In genomic region chr19:45311640-45312039, GRCh38 we compare ENCODE assay signal across 18 cellular contexts. TPM values are rescaled to one million over a fixed set of nuclear protein-coding genes. Genes with fewer than 3 reads are reported as not detected.
A peak's percentile ranks its signal among the peaks of the same experiment; 100 is the strongest.
DNase-seq lines count a peak whose midpoint lies in the region; ATAC-seq, FAIRE-seq and TF ChIP-seq lines count a peak whose summit lies in the region.
"Had no signal": no experiment of that assay in that cellular context is flagged by ENCODE, and none has a peak within 500 bp of the region (broad histone marks: within the 10 kb centered on the region; RNA-seq: fewer than 3 reads in every experiment).

No MANE protein-coding gene starts in this region.

- H3K23ac ChIP-seq in H1 (ENCODE audit: insufficient read length): no peak overlapping the region

- no peak overlapping the region for H2BK5ac ChIP-seq in H1 (ENCODE audit: low read depth, low read length)

- no peak overlapping the region for H2BK120ac ChIP-seq in H1 (replicated peaks; ENCODE audit: low read depth, low read length)

- H3K36me3 ChIP-seq in H1 (ENCODE audit: control insufficient read depth in 2 of 4, insufficient read depth in 4 of 4, low read length in 3 of 4) (no peaks in the 10 kb centered on the region), lower lobe of right lung (no peaks in the 10 kb centered on the region), Karpas-422 (ENCODE audit: insufficient read depth, low read length) (no peaks in the 10 kb centered on the region)

- TF ChIP-seq EP300 in H1 (IDR thresholded peaks at IDR 0.05; ENCODE audit: borderline replicate concordance in 1 of 2, low read depth in 2 of 2, low read length in 2 of 2): no peak

- H3K4me1 ChIP-seq in H1 (replicated peaks in 1 of 4; ENCODE audit: control insufficient read depth in 3 of 4, insufficient read depth in 4 of 4, low read length in 3 of 4) (no peaks in the 10 kb centered on the region; a peak in 1 of 7 replicates), lower lobe of right lung (no peaks in the 10 kb centered on the region), Karpas-422 (ENCODE audit: low read length) (no peaks in the 10 kb centered on the region)

- intact Hi-C loops in lower lobe of right lung (cut with DNase I): no loop called here

- H2BK12ac ChIP-seq in H1 (ENCODE audit: low read depth, low read length): 0 out of 2 replicates have a peak overlapping the region, but pooled peaks have one; percentile 27

- peaks cover 0 to 17% (median 4%) of the 10 kb centered on the region in 4 experiments; a peak in 5 of 7 replicates for H3K27me3 ChIP-seq in H1 (replicated peaks in 1 of 4; ENCODE audit: control insufficient read depth in 3 of 4, extremely low read depth in 1 of 4, insufficient read depth in 3 of 4, low read length in 3 of 4)
- peaks cover 8% of the 10 kb centered on the region for H3K27me3 ChIP-seq in lower lobe of right lung (ENCODE audit: low read depth)
- no peaks in the 10 kb centered on the region for H3K27me3 ChIP-seq in Karpas-422 (ENCODE audit: low read length)

- TF ChIP-seq CTCF in H1 (IDR thresholded peaks at IDR 0.05; ENCODE audit: control extremely low read depth in 1 of 3, insufficient read depth in 1 of 3, low read depth in 1 of 3, low read length in 3 of 3) (no peak), lower lobe of right lung (IDR thresholded peaks at IDR 0.05) (no peak)

- H3K27ac ChIP-seq in H1 (ENCODE audit: low read depth, low read length) (no peak overlapping the region), lower lobe of right lung (no peak overlapping the region), Karpas-422 (ENCODE audit: low read length) (no peak overlapping the region)

- 76% methylated on average over 8 of the region's 17 CpGs; no CpG with 5 or more reads in 1 of the 2 experiments for WGBS in H1 (ENCODE audit: extremely low coverage in 1 of 2, insufficient coverage in 1 of 2, insufficient read length in 1 of 2, insufficient replicate concordance in 2 of 2, low coverage in 1 of 2, low lambda C conversion rate in 2 of 2, missing lambda C conversion rate in 1 of 2), 2 experiments

- H3K56ac ChIP-seq in H1 (replicated peaks; ENCODE audit: insufficient read length, low read depth, low read length): no peak overlapping the region

- FAIRE-seq in H1 (lab: Jason Lieb, UNC): no peak
- FAIRE-seq: endometrium, GM12891, keratinocyte had no signal

- no peak overlapping the region for H2AK5ac ChIP-seq in H1 (ENCODE audit: low read depth, low read length)

- CTCF ChIA-PET in H1 (lab: Charles Lee; ENCODE audit: partially characterized antibody): interaction anchor here (2.0 kb wide), 1 partner anchor 26 kb away, joined by 10 read pairs; no protein-coding TSS in a partner anchor

- no peak overlapping the region for H3K14ac ChIP-seq in H1 (ENCODE audit: insufficient read length)

- H3K4me2 ChIP-seq in H1 (ENCODE audit: insufficient read depth in 1 of 2, low read depth in 2 of 2, low read length in 2 of 2) (no peak overlapping the region), Karpas-422 (ENCODE audit: low read depth, low read length, poor library complexity, severe bottlenecking) (no peak overlapping the region)

- TF ChIP-seq RAD21 in H1 (IDR thresholded peaks at IDR 0.05 in 1 of 2, conservative IDR thresholded peaks at IDR 0.05 in 1 of 2; ENCODE audit: low read depth in 2 of 2, low read length in 2 of 2): no peak

- no peaks in the 10 kb centered on the region for H3K79me1 ChIP-seq in H1 (ENCODE audit: low read depth, low read length)

- DNase-seq in CMK (ENCODE audit: low read depth) (peak; percentile 83), MV-4-11 (lab: John Stamatoyannopoulos, UW) (peak; percentile 77), H1 (ENCODE audit: low read depth in 1 of 2, low spot score in 2 of 2) (no peak), lower lobe of right lung (peak; percentile 51), Karpas-422 (no peak), NCI-H2081 (lab: John Stamatoyannopoulos, UW) (no peak)
- DNase-seq: activated CD4-positive, alpha-beta T cell treated with anti-CD3 and anti-CD28 coated beads for 4 hours; activated T-cell treated with anti-CD3 and anti-CD28 coated beads for 4 hours; central memory CD4-positive, alpha-beta T cell had no signal

- H3K4ac ChIP-seq in H1 (replicated peaks; ENCODE audit: insufficient read length, low read depth, low read length): no peak overlapping the region

- no peak overlapping the region for H2BK15ac ChIP-seq in H1 (ENCODE audit: low read length)

- no peaks in the 10 kb centered on the region for H3K9me2 ChIP-seq in Karpas-422 (replicated peaks; ENCODE audit: insufficient read depth, low read length)

- peaks cover 3% of the 10 kb centered on the region; the same call in 1 of the 2 replicates for H3K23me2 ChIP-seq in H1 (ENCODE audit: low read depth, low read length)

- H2AFZ ChIP-seq in H1 (ENCODE audit: low read length) (no peak overlapping the region; the same call in 1 of the 2 replicates), Karpas-422 (ENCODE audit: low read length) (no peak overlapping the region)

- no peak overlapping the region for H3K18ac ChIP-seq in H1 (ENCODE audit: extremely low read depth, low read length)

- no peaks in the 10 kb centered on the region for H3K9me3 ChIP-seq in H1 (ENCODE audit: insufficient read depth in 2 of 2, low read depth in 1 of 2, low read length in 1 of 2)
- H3K9me3 ChIP-seq in lower lobe of right lung: no peaks in the 10 kb centered on the region
- no peaks in the 10 kb centered on the region for H3K9me3 ChIP-seq in Karpas-422 (ENCODE audit: low read length)

- no peak overlapping the region for H2BK20ac ChIP-seq in H1 (ENCODE audit: low read length)

- no peaks in the 10 kb centered on the region for H4K20me1 ChIP-seq in H1 (replicated peaks in 1 of 2; ENCODE audit: control insufficient read depth in 1 of 2, insufficient read depth in 2 of 2, low read length in 2 of 2)
- H4K20me1 ChIP-seq in Karpas-422 (ENCODE audit: insufficient read depth, low read depth, low read length): no peaks in the 10 kb centered on the region

- ATAC-seq in lower lobe of right lung: peak; percentile 24 to 29
- no peak for ATAC-seq in HG03565 (IDR thresholded peaks at IDR 0.05; ENCODE audit: unreplicated experiment)
- no peak for ATAC-seq in GM21737 (IDR thresholded peaks at IDR 0.05; ENCODE audit: unreplicated experiment)

- no peak overlapping the region for H4K91ac ChIP-seq in H1 (replicated peaks; ENCODE audit: insufficient read length, low read length)

- POLR2A ChIA-PET in H1 (lab: Charles Lee; ENCODE audit: partially characterized antibody): no interaction called here

- no peak for TF ChIP-seq POLR2A in H1 (IDR thresholded peaks at IDR 0.05; ENCODE audit: control extremely low read depth in 1 of 2, low read depth in 2 of 2, low read length in 2 of 2)

- H4K8ac ChIP-seq in H1 (ENCODE audit: extremely low read depth, insufficient read depth, low read length): peak overlapping the region; percentile 25; the same call in 1 of the 2 replicates

- H3K79me2 ChIP-seq in H1 (ENCODE audit: control insufficient read depth in 1 of 2, insufficient read depth in 2 of 2, low read length in 2 of 2) (no peaks in the 10 kb centered on the region), Karpas-422 (ENCODE audit: low read length) (no peaks in the 10 kb centered on the region)

- H3K4me3 ChIP-seq in H1 (ENCODE audit: extremely low read depth in 1 of 4, insufficient read depth in 2 of 4, low read depth in 3 of 4, low read length in 4 of 4): no peak overlapping the region
- no peak overlapping the region for H3K4me3 ChIP-seq in lower lobe of right lung
- no peak overlapping the region for H3K4me3 ChIP-seq in Karpas-422 (ENCODE audit: low read length)

- H3K9ac ChIP-seq in H1 (replicated peaks in 1 of 4; ENCODE audit: extremely low read depth in 1 of 4, low read depth in 3 of 4, low read length in 3 of 4) (no peak overlapping the region), Karpas-422 (ENCODE audit: low read length) (no peak overlapping the region)

- H4K5ac ChIP-seq in H1 (ENCODE audit: insufficient read length, low read depth, low read length): no peak overlapping the region

TF ChIP-seq in H1, 55 proteins besides CTCF, POLR2A, EP300 and RAD21 (continues in another document):
- no peak for TF ChIP-seq YY1 (IDR thresholded peaks at IDR 0.05; ENCODE audit: low read depth, low read length)

RNA-seq across cellular contexts. Expression of gene CKM, which starts 11.0 kb away (rescaled TPM):
- not detected in 2 replicates for total RNA-seq in H1 (2021; fragmentation: NEBNext Ultra II Directional; extraction: Animal tissue kit (Norgen Biotek cat#: 25700))
- polyA plus RNA-seq in H1 (2011; rRNA removed): 0.08 and 0.09 TPM in 2 replicates
- 0.09 TPM for polyA plus RNA-seq in H1 (2011; cell fraction: cytosol; rRNA removed)
- polyA plus RNA-seq in H1 (2011; cell fraction: nucleus; rRNA removed): 0.06 TPM
- 0.13 to 0.28 TPM in 2 of 4 replicates, not detected in the others for polyA plus RNA-seq in H1 (2012, experiment 1 of 2)
- polyA plus RNA-seq in H1 (2012, experiment 2 of 2): 0.09 TPM
- 0.06 TPM for polyA plus RNA-seq in H1 (2013, experiment 1 of 2)
- polyA plus RNA-seq in H1 (2013, experiment 2 of 2): 0.06 TPM
- polyA minus RNA-seq in H1 (2011; rRNA and poly(A)+ RNA removed): not detected in 2 replicates
- polyA minus RNA-seq in H1 (2011; cell fraction: cytosol; rRNA and poly(A)+ RNA removed): not detected
- not detected for polyA minus RNA-seq in H1 (2011; cell fraction: nucleus; rRNA and poly(A)+ RNA removed)
- total RNA-seq in lower lobe of right lung: 0.24 TPM
- not detected in 2 replicates for total RNA-seq in Karpas-422 (2014; rRNA removed; shearing (Covaris generic); ENCODE audit: low replicate concordance)
- total RNA-seq: MCF 10A, OCI-LY7, subcutaneous adipose tissue, T-cell had no signal
- polyA plus RNA-seq: keratinocyte had no signal

RNA-seq across cellular contexts. Expression of gene KLC3, which starts 28.9 kb away (rescaled TPM):
- total RNA-seq in H1 (2021; fragmentation: NEBNext Ultra II Directional; extraction: Animal tissue kit (Norgen Biotek cat#: 25700)): 2.8 and 3.2 TPM in 2 replicates
- polyA plus RNA-seq in H1 (2011; rRNA removed): 1.3 and 2.4 TPM in 2 replicates
- 2.7 TPM for polyA plus RNA-seq in H1 (2011; cell fraction: cytosol; rRNA removed)
- 3.0 TPM for polyA plus RNA-seq in H1 (2011; cell fraction: nucleus; rRNA removed)
- 0.50 to 1.9 TPM (median 1.8 TPM) in 4 replicates for polyA plus RNA-seq in H1 (2012, experiment 1 of 2)
- 2.0 TPM for polyA plus RNA-seq in H1 (2012, experiment 2 of 2)
- 3.0 TPM for polyA plus RNA-seq in H1 (2013, experiment 1 of 2)
- polyA plus RNA-seq in H1 (2013, experiment 2 of 2): 2.4 TPM
- 0.41 and 0.50 TPM in 2 replicates for polyA minus RNA-seq in H1 (2011; rRNA and poly(A)+ RNA removed)
- 1.0 TPM for polyA minus RNA-seq in H1 (2011; cell fraction: cytosol; rRNA and poly(A)+ RNA removed)
- 1.00 TPM for polyA minus RNA-seq in H1 (2011; cell fraction: nucleus; rRNA and poly(A)+ RNA removed)
- total RNA-seq in lower lobe of right lung: 1.4 TPM
- total RNA-seq in Karpas-422 (2014; rRNA removed; shearing (Covaris generic); ENCODE audit: low replicate concordance): not detected in 2 replicates
- total RNA-seq: OCI-LY7, subcutaneous adipose tissue had no signal

RNA-seq across cellular contexts. Expression of gene ERCC2, which starts 58.7 kb away (rescaled TPM):
- 93.4 and 107 TPM in 2 replicates for total RNA-seq in H1 (2021; fragmentation: NEBNext Ultra II Directional; extraction: Animal tissue kit (Norgen Biotek cat#: 25700))
- polyA plus RNA-seq in H1 (2011; rRNA removed): 117 and 197 TPM in 2 replicates
- 88.3 TPM for polyA plus RNA-seq in H1 (2011; cell fraction: cytosol; rRNA removed)
- 444 TPM for polyA plus RNA-seq in H1 (2011; cell fraction: nucleus; rRNA removed)
- 88.6 to 99.0 TPM (median 95.0 TPM) in 4 replicates for polyA plus RNA-seq in H1 (2012, experiment 1 of 2)
- polyA plus RNA-seq in H1 (2012, experiment 2 of 2): 70.3 TPM
- 71.7 TPM for polyA plus RNA-seq in H1 (2013, experiment 1 of 2)
- 65.8 TPM for polyA plus RNA-seq in H1 (2013, experiment 2 of 2)
- 136 and 156 TPM in 2 replicates for polyA minus RNA-seq in H1 (2011; rRNA and poly(A)+ RNA removed)
- 49.8 TPM for polyA minus RNA-seq in H1 (2011; cell fraction: cytosol; rRNA and poly(A)+ RNA removed)
- polyA minus RNA-seq in H1 (2011; cell fraction: nucleus; rRNA and poly(A)+ RNA removed): 65.9 TPM
- 14.0 TPM for total RNA-seq in lower lobe of right lung
- total RNA-seq in Karpas-422 (2014; rRNA removed; shearing (Covaris generic); ENCODE audit: low replicate concordance): 15.4 and 23.4 TPM in 2 replicates

Comparison
In these comparisons a context has a peak if more than half of its experiments do, and no peak if none do; other contexts are left out.
1. DNase-seq: peak in CMK (single experiment), MV-4-11 (single experiment) and lower lobe of right lung (single experiment); none in H1 (0 of 2), Karpas-422 (single experiment) and NCI-H2081 (0 of 2).
2. ATAC-seq: peak in lower lobe of right lung (2 of 2); none in HG03565 (single experiment) and GM21737 (single experiment).